18 cellular contexts compared by ENCODE assay signal in genomic region chr4:121094297-121094966, GRCh38. TPM values are rescaled to one million over a fixed set of nuclear protein-coding genes. Genes with fewer than 3 reads are reported as not detected.
A peak's percentile ranks its signal among the peaks of the same experiment; 100 is the strongest.
DNase-seq lines count a peak whose midpoint lies in the region; ATAC-seq lines count a peak whose summit lies in the region.
"Had no signal": no experiment of that assay in that cellular context is flagged by ENCODE, and none has a peak within 500 bp of the region (broad histone marks: within the 10 kb centered on the region; RNA-seq: fewer than 3 reads in every experiment).

No MANE protein-coding gene starts in this region.

- DNase-seq in CD1c-positive myeloid dendritic cell (ENCODE audit: extremely low spot score) (peak; percentile 22), NOMO-1 treated with DMSO at 0.1 percent for 48 hours (lab: John Stamatoyannopoulos, UW; ENCODE audit: unreplicated experiment) (peak; percentile 37), posterior vena cava (ENCODE audit: low spot score) (no peak)
- DNase-seq in naive thymus-derived CD4-positive, alpha-beta T cell, result no peak
- DNase-seq in activated effector memory CD4-positive, alpha-beta T cell treated with Interleukin-2 at 50 U/mL for 16 hours, result no peak
- DNase-seq: BE2C; CD8-positive, alpha-beta T cell; COR-L47; DMS153; DMS79 treated with DMSO at 0.1 percent for 48 hours; EL; GOT3; H9 had no signal

- no peaks in the 10 kb centered on the region for H3K27me3 ChIP-seq in naive thymus-derived CD4-positive, alpha-beta T cell (ENCODE audit: control insufficient read depth in 2 of 2, insufficient read depth in 2 of 2, low read length in 2 of 2)
- H3K27me3 ChIP-seq: BE2C had no signal

- intact Hi-C loops in naive thymus-derived CD4-positive, alpha-beta T cell (cut with micrococcal nuclease), result loop anchor here in 1 of 2 donors (10.0 kb wide), 1 partner anchor 250 kb away; no protein-coding TSS in a partner anchor
- intact Hi-C loops in posterior vena cava (cut with DNase I), result loop anchor here in 1 of 2 donors (10.0 kb wide), 1 partner anchor 940 kb away; no protein-coding TSS in a partner anchor

- H3K9me3 ChIP-seq in naive thymus-derived CD4-positive, alpha-beta T cell (ENCODE audit: control insufficient read depth in 2 of 3, low read length in 3 of 3), result no peaks in the 10 kb centered on the region
- H3K9me3 ChIP-seq: A549, BE2C had no signal

- CTCF ChIA-PET in naive thymus-derived CD4-positive, alpha-beta T cell (lab: Charles Lee), result interaction anchor here (0.7 to 2.2 kb wide), 3 partner anchors 10 to 940 kb away, joined by 3 to 7 read pairs (median 7); no protein-coding TSS in a partner anchor

- peaks cover 0 to 11% (median 0%) of the 10 kb centered on the region in 5 donors for H3K27me3 Mint-ChIP-seq in naive thymus-derived CD4-positive, alpha-beta T cell
- no peaks in the 10 kb centered on the region for H3K27me3 Mint-ChIP-seq in stimulated activated memory B cell treated with anti-CD40 and anti-IgM and Interleukin-4, amounts not matched to agents 10 μg/mL and 1 μg/mL and 100 μg/mL, for 72 hours

- H3K4me3 ChIP-seq in naive thymus-derived CD4-positive, alpha-beta T cell (ENCODE audit: low read length), result no peak overlapping the region
- H3K4me3 ChIP-seq: A549 had no signal

- H3K27ac Mint-ChIP-seq in naive thymus-derived CD4-positive, alpha-beta T cell, result no peak overlapping the region
- no peak overlapping the region for H3K27ac Mint-ChIP-seq in stimulated activated memory B cell treated with anti-CD40 and anti-IgM and Interleukin-4, amounts not matched to agents 10 μg/mL and 1 μg/mL and 100 μg/mL, for 72 hours
- H3K27ac Mint-ChIP-seq: CD8-positive, alpha-beta T cell; H9 had no signal

- no peaks in the 10 kb centered on the region for H3K4me1 ChIP-seq in naive thymus-derived CD4-positive, alpha-beta T cell (ENCODE audit: control insufficient read depth in 2 of 2, insufficient read depth in 2 of 2, low read length in 2 of 2)
- H3K4me1 ChIP-seq: A549, BE2C had no signal

- H3K4me1 Mint-ChIP-seq in naive thymus-derived CD4-positive, alpha-beta T cell, result peaks cover 0 to 4% (median 0%) of the 10 kb centered on the region in 7 donors
- H3K4me1 Mint-ChIP-seq in stimulated activated memory B cell treated with anti-CD40 and anti-IgM and Interleukin-4, amounts not matched to agents 10 μg/mL and 1 μg/mL and 100 μg/mL, for 72 hours, result no peaks in the 10 kb centered on the region
- H3K4me1 Mint-ChIP-seq: H9 had no signal

- no peak overlapping the region for H3K27ac ChIP-seq in naive thymus-derived CD4-positive, alpha-beta T cell (ENCODE audit: low read depth, low read length)
- H3K27ac ChIP-seq: A549, C4-2B had no signal

- H3K36me3 Mint-ChIP-seq in naive thymus-derived CD4-positive, alpha-beta T cell, result no peaks in the 10 kb centered on the region
- H3K36me3 Mint-ChIP-seq in stimulated activated memory B cell treated with anti-CD40 and anti-IgM and Interleukin-4, amounts not matched to agents 10 μg/mL and 1 μg/mL and 100 μg/mL, for 72 hours, result no peaks in the 10 kb centered on the region
- H3K36me3 Mint-ChIP-seq: CD8-positive, alpha-beta T cell had no signal

- no peak overlapping the region for H3K4me3 Mint-ChIP-seq in naive thymus-derived CD4-positive, alpha-beta T cell
- no peak overlapping the region for H3K4me3 Mint-ChIP-seq in stimulated activated memory B cell treated with anti-CD40 and anti-IgM and Interleukin-4, amounts not matched to agents 10 μg/mL and 1 μg/mL and 100 μg/mL, for 72 hours
- H3K4me3 Mint-ChIP-seq: CD8-positive, alpha-beta T cell; H9 had no signal

- peaks cover 0 to 1% (median 0%) of the 10 kb centered on the region in 11 donors for H3K9me3 Mint-ChIP-seq in naive thymus-derived CD4-positive, alpha-beta T cell
- no peaks in the 10 kb centered on the region for H3K9me3 Mint-ChIP-seq in stimulated activated memory B cell treated with anti-CD40 and anti-IgM and Interleukin-4, amounts not matched to agents 10 μg/mL and 1 μg/mL and 100 μg/mL, for 72 hours
- H3K9me3 Mint-ChIP-seq: CD8-positive, alpha-beta T cell; H9 had no signal

- POLR2A ChIA-PET in naive thymus-derived CD4-positive, alpha-beta T cell (lab: Charles Lee), result no interaction called here

- H3K36me3 ChIP-seq in naive thymus-derived CD4-positive, alpha-beta T cell (ENCODE audit: control insufficient read depth in 2 of 3, insufficient read depth in 3 of 3, low read length in 3 of 3), result no peaks in the 10 kb centered on the region
- H3K36me3 ChIP-seq: BE2C had no signal

- ATAC-seq in GM19351 (IDR thresholded peaks at IDR 0.05; ENCODE audit: unreplicated experiment), result peak; percentile 53
- ATAC-seq in naive thymus-derived CD4-positive, alpha-beta T cell, result peak; percentile 52
- ATAC-seq in stimulated activated memory B cell treated with anti-CD40 and anti-IgM and Interleukin-4, amounts not matched to agents 10 μg/mL and 1 μg/mL and 100 μg/mL, for 72 hours, result no peak
- ATAC-seq: A549; CD8-positive, alpha-beta T cell had no signal

RNA-seq across cellular contexts. Expression of gene NDNF, which starts 22.1 kb away (rescaled TPM):
- not detected for total RNA-seq in naive thymus-derived CD4-positive, alpha-beta T cell
- polyA plus RNA-seq in naive thymus-derived CD4-positive, alpha-beta T cell, result not detected
- total RNA-seq in posterior vena cava, result 1 to 10 TPM; 2.0 to 4.6 TPM
- total RNA-seq: CD8-positive, alpha-beta T cell had no signal
- polyA plus RNA-seq: A549, AG04450 had no signal

Comparison
In these comparisons a context has a peak if more than half of its experiments do, and no peak if none do; other contexts are left out.
1. DNase-seq: peak in CD1c-positive myeloid dendritic cell (single experiment) and NOMO-1 treated with DMSO at 0.1 percent for 48 hours (single experiment); none in naive thymus-derived CD4-positive, alpha-beta T cell (0 of 9), posterior vena cava (single experiment) and activated effector memory CD4-positive, alpha-beta T cell treated with Interleukin-2 at 50 U/mL for 16 hours (single experiment).